Comparison of ENCODE assay signal across 21 cellular contexts in the genomic region with DNA sequence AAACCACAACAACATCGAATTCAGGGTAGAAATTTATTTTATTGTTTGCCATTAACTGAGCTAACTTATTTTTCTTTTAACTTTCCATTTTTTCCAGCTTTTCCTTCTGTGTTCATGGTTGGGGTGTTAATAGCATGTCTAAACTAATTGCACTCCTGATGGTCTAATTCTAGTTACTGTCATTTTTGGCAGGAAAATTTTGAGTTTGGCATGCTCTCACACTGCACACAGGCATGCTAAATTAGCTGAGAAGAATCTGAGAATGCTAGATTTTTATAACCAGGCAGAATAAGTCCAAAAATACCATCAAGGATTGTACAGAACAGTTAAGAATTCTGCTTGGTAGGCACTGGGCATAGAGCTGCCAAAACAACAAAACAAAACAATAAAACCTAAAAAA.
"Had no signal": no experiment of that assay in that cellular context is flagged by ENCODE, and none has a peak within 500 bp of the region (broad histone marks: within the 10 kb centered on the region; RNA-seq: fewer than 3 reads in every experiment).

No MANE protein-coding gene starts in this region.

- H3K9me3 Mint-ChIP-seq: endodermal cell; nephron; stimulated activated effector memory CD8-positive, alpha-beta T cell treated with anti-CD3 and anti-CD28 coated beads, Interleukin-12 subunit alpha, Interleukin-12 subunit beta, amount 100 ng/mL, for 72 hours had no signal

- H3K27ac Mint-ChIP-seq: endodermal cell; nephron; stimulated activated effector memory CD8-positive, alpha-beta T cell treated with anti-CD3 and anti-CD28 coated beads, Interleukin-12 subunit alpha, Interleukin-12 subunit beta, amount 100 ng/mL, for 72 hours had no signal

- H3K36me3 Mint-ChIP-seq: naive B cell; stimulated activated effector memory CD8-positive, alpha-beta T cell treated with anti-CD3 and anti-CD28 coated beads, Interleukin-12 subunit alpha, Interleukin-12 subunit beta, amount 100 ng/mL, for 72 hours had no signal

- H3K27me3 Mint-ChIP-seq: naive B cell had no signal

- DNase-seq: dermis blood vessel endothelial cell; endodermal cell; erythroblast; foreskin melanocyte; head of caudate nucleus; left colon; left ventricle myocardium superior; mesenchymal stem cell; midbrain; naive B cell; psoas muscle; retina; right lobe of liver; stimulated activated CD4-positive, alpha-beta T cell treated with anti-CD3 and anti-CD28 coated beads, Interleukin-4, amount 100 ng/mL, for 1 hour; stimulated activated CD8-positive, alpha-beta memory T cell treated with anti-CD3 and anti-CD28 coated beads, Interleukin-4, amount 100 ng/mL, for 48 hours; stimulated activated naive CD8-positive, alpha-beta T cell treated with anti-CD3 and anti-CD28 coated beads, Interleukin-15, Interleukin-2, amounts not matched to agents 100 U/mL and 50 U/mL, for 24 hours; tibial artery; upper lobe of left lung; uterus had no signal

- H3K4me3 Mint-ChIP-seq: endodermal cell; naive B cell; nephron; stimulated activated effector memory CD8-positive, alpha-beta T cell treated with anti-CD3 and anti-CD28 coated beads, Interleukin-12 subunit alpha, Interleukin-12 subunit beta, amount 100 ng/mL, for 72 hours had no signal

- H3K4me1 Mint-ChIP-seq: stimulated activated effector memory CD8-positive, alpha-beta T cell treated with anti-CD3 and anti-CD28 coated beads, Interleukin-12 subunit alpha, Interleukin-12 subunit beta, amount 100 ng/mL, for 72 hours had no signal

- ATAC-seq: left colon; left ventricle myocardium superior; psoas muscle; right lobe of liver; stimulated activated effector memory CD8-positive, alpha-beta T cell treated with anti-CD3 and anti-CD28 coated beads, Interleukin-12 subunit alpha, Interleukin-12 subunit beta, amount 100 ng/mL, for 72 hours; stimulated activated naive CD8-positive, alpha-beta T cell treated with anti-CD3 and anti-CD28 coated beads, Interleukin-15, Interleukin-2, amounts not matched to agents 100 U/mL and 50 U/mL, for 24 hours had no signal
